Comparison of ENCODE assay signal across 22 cellular contexts in the genomic region with DNA sequence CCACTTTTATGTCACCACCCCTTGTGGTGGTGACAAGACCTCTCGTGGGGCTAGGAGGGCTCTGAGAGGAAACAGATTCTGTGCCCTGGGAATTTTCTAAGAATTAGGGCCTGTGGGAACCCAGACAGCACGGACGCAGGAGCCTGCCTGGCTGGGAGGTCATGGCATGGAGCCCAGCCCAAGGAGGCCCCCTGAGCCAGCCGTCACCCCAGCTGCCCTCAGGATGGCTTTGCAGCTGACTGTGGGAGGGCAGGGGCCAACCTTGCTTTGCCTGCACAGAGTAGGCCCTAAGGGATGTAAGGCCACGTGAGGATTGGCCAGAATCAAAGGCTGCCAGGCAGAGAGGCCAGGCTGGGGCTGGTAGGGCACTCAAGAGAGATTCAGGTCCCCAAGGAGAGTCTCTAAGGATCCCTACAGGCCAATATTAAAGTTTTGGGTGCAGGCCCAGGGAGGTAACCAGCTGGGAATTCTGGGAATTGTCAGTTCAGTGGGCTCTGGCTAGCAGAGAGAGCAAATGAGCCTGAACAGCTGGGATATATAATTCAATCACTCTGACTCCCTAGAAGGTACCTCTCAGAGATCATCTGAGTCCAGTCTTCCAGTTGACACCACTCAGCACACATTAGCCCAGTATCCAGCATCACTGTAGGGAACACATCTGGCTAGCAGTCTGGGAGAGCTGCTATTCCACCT. TPM values are rescaled to one million over a fixed set of nuclear protein-coding genes. Genes with fewer than 3 reads are reported as not detected.
A peak's percentile ranks its signal among the peaks of the same experiment; 100 is the strongest.
DNase-seq lines count a peak whose midpoint lies in the region; ATAC-seq and TF ChIP-seq lines count a peak whose summit lies in the region.
"Had no signal": no experiment of that assay in that cellular context is flagged by ENCODE, and none has a peak within 500 bp of the region (broad histone marks: within the 10 kb centered on the region; RNA-seq: fewer than 3 reads in every experiment).

No MANE protein-coding gene starts in this region.

- no peaks in the 10 kb centered on the region for H3K9me3 Mint-ChIP-seq in T-cell
- no peaks in the 10 kb centered on the region for H3K9me3 Mint-ChIP-seq in activated naive CD8-positive, alpha-beta T cell treated with anti-CD3 and anti-CD28 coated beads for 36 hours
- H3K9me3 Mint-ChIP-seq: neural progenitor cell; stimulated activated effector memory CD8-positive, alpha-beta T cell treated with anti-CD3 and anti-CD28 coated beads, Interleukin-12 subunit alpha, Interleukin-12 subunit beta, amount 100 ng/mL, for 72 hours; type B pancreatic cell had no signal

- H3K27ac ChIP-seq in breast epithelium (peak overlapping the region in 1 of 2 donors; percentile 74), upper lobe of right lung (peak overlapping the region; percentile 77)
- H3K27ac ChIP-seq: KMS-11, neural progenitor cell, VCaP had no signal

- no peaks in the 10 kb centered on the region for H3K27me3 ChIP-seq in breast epithelium
- peaks cover 1% of the 10 kb centered on the region for H3K27me3 ChIP-seq in upper lobe of right lung

- CTCF ChIA-PET in T-cell (lab: Charles Lee) = no interaction called here

- H3K4me1 Mint-ChIP-seq in T-cell = peaks cover 13 to 16% (median 13%) of the 10 kb centered on the region in 3 donors
- peaks cover 15% of the 10 kb centered on the region for H3K4me1 Mint-ChIP-seq in activated naive CD8-positive, alpha-beta T cell treated with anti-CD3 and anti-CD28 coated beads for 36 hours
- H3K4me1 Mint-ChIP-seq: CD14-positive monocyte had no signal

- DNase-seq in NCI-H82 (lab: John Stamatoyannopoulos, UW) (peak; percentile 31), NCI-H82 treated with DMSO at 0.1 percent for 48 hours (lab: John Stamatoyannopoulos, UW; ENCODE audit: unreplicated experiment) (no peak), breast epithelium (ENCODE audit: low spot score in 2 of 2) (no peak), myocyte (ENCODE audit: low read depth) (peak; percentile 82), upper lobe of right lung (no peak), T-cell (no peak), NCI-H2196 (lab: John Stamatoyannopoulos, UW; ENCODE audit: unreplicated experiment) (no peak)
- no peak for DNase-seq in activated naive CD8-positive, alpha-beta T cell treated with anti-CD3 and anti-CD28 coated beads for 36 hours
- DNase-seq: 8988T; activated CD4-positive, alpha-beta T cell treated with anti-CD3 and anti-CD28 coated beads, Interleukin-2, amount 50 U/mL, for 1 hour; activated CD8-positive, alpha-beta memory T cell treated with anti-CD3 and anti-CD28 coated beads, Interleukin-2, amount 50 U/mL, for 48 hours; activated naive CD4-positive, alpha-beta T cell treated with Interleukin-2 at 50 U/mL for 16 hours; foreskin melanocyte; NCI-H1048; NCI-H2029 treated with DMSO at 0.1 percent for 48 hours; T-helper 2 cell had no signal

- intact Hi-C loops in breast epithelium (cut with DNase I; ENCODE audit: low total_unique reads) (loop anchor here (1.0 kb wide), 1 partner anchor 33 kb away; no protein-coding TSS in a partner anchor), upper lobe of right lung (cut with DNase I) (loop anchor here (10.0 kb wide), 1 partner anchor 101 kb away; no protein-coding TSS in a partner anchor)

- H3K36me3 ChIP-seq in breast epithelium = no peaks in the 10 kb centered on the region
- H3K36me3 ChIP-seq in upper lobe of right lung = no peaks in the 10 kb centered on the region
- H3K36me3 ChIP-seq: neural progenitor cell had no signal

- no peak for TF ChIP-seq POLR2A in breast epithelium (IDR thresholded peaks at IDR 0.05)

- no peak overlapping the region for H3K4me3 Mint-ChIP-seq in T-cell
- H3K4me3 Mint-ChIP-seq in activated naive CD8-positive, alpha-beta T cell treated with anti-CD3 and anti-CD28 coated beads for 36 hours = no peak overlapping the region
- H3K4me3 Mint-ChIP-seq: neural progenitor cell; stimulated activated effector memory CD8-positive, alpha-beta T cell treated with anti-CD3 and anti-CD28 coated beads, Interleukin-12 subunit alpha, Interleukin-12 subunit beta, amount 100 ng/mL, for 72 hours; type B pancreatic cell had no signal

- ATAC-seq in upper lobe of right lung (no peak), T-cell (replicated peaks in 1 of 4) (no peak)
- ATAC-seq: stimulated activated effector memory CD8-positive, alpha-beta T cell treated with anti-CD3 and anti-CD28 coated beads, Interleukin-12 subunit alpha, Interleukin-12 subunit beta, amount 100 ng/mL, for 72 hours had no signal

- H3K9me3 ChIP-seq in breast epithelium = no peaks in the 10 kb centered on the region
- no peaks in the 10 kb centered on the region for H3K9me3 ChIP-seq in upper lobe of right lung

- H3K27ac Mint-ChIP-seq in T-cell = no peak overlapping the region
- H3K27ac Mint-ChIP-seq in activated naive CD8-positive, alpha-beta T cell treated with anti-CD3 and anti-CD28 coated beads for 36 hours = no peak overlapping the region
- H3K27ac Mint-ChIP-seq: stimulated activated effector memory CD8-positive, alpha-beta T cell treated with anti-CD3 and anti-CD28 coated beads, Interleukin-12 subunit alpha, Interleukin-12 subunit beta, amount 100 ng/mL, for 72 hours; type B pancreatic cell had no signal

- no peaks in the 10 kb centered on the region for H3K4me1 ChIP-seq in breast epithelium
- no peaks in the 10 kb centered on the region for H3K4me1 ChIP-seq in upper lobe of right lung
- H3K4me1 ChIP-seq: neural progenitor cell had no signal

- no peaks in the 10 kb centered on the region for H3K36me3 Mint-ChIP-seq in T-cell
- H3K36me3 Mint-ChIP-seq in activated naive CD8-positive, alpha-beta T cell treated with anti-CD3 and anti-CD28 coated beads for 36 hours = no peaks in the 10 kb centered on the region
- H3K36me3 Mint-ChIP-seq: CD14-positive monocyte; neural progenitor cell; stimulated activated effector memory CD8-positive, alpha-beta T cell treated with anti-CD3 and anti-CD28 coated beads, Interleukin-12 subunit alpha, Interleukin-12 subunit beta, amount 100 ng/mL, for 72 hours; type B pancreatic cell had no signal

- no peaks in the 10 kb centered on the region for H3K27me3 Mint-ChIP-seq in T-cell
- H3K27me3 Mint-ChIP-seq in activated naive CD8-positive, alpha-beta T cell treated with anti-CD3 and anti-CD28 coated beads for 36 hours = peaks cover 8% of the 10 kb centered on the region

- POLR2A ChIA-PET in T-cell (lab: Charles Lee) = no interaction called here

- H3K4me3 ChIP-seq in breast epithelium = peak overlapping the region in 2 of 3 donors; percentile 2 to 12
- no peak overlapping the region for H3K4me3 ChIP-seq in upper lobe of right lung
- H3K4me3 ChIP-seq: neural progenitor cell had no signal

- TF ChIP-seq CTCF in breast epithelium (IDR thresholded peaks at IDR 0.05) = no peak
- TF ChIP-seq CTCF in upper lobe of right lung (IDR thresholded peaks at IDR 0.05) = no peak

RNA-seq across cellular contexts. Expression of gene LTBP2, which starts 6.4 kb away (rescaled TPM):
- 10 to 100 TPM; 34.7 to 91.1 (median 79.0) TPM for total RNA-seq in breast epithelium
- 16.5 and 18.6 TPM in 2 replicates for total RNA-seq in myocyte
- polyA plus RNA-seq in myocyte (2012) = 477 TPM
- total RNA-seq in upper lobe of right lung = 117 TPM
- 1 to 10 TPM in 3 of 5 donors, under 1 TPM in 2; 0.39 to 1.7 (median 1.1) TPM for total RNA-seq in T-cell
- under 1 TPM; 0.06 to 0.10 TPM for total RNA-seq in activated naive CD8-positive, alpha-beta T cell treated with anti-CD3 and anti-CD28 coated beads for 36 hours

Comparison
In these comparisons a context has a peak if more than half of its experiments do, and no peak if none do; other contexts are left out.
1. DNase-seq: peak in NCI-H82 (single experiment) and myocyte (single experiment); none in NCI-H82 treated with DMSO at 0.1 percent for 48 hours (single experiment), breast epithelium (0 of 2), upper lobe of right lung (single experiment), T-cell (0 of 34), NCI-H2196 (single experiment) and activated naive CD8-positive, alpha-beta T cell treated with anti-CD3 and anti-CD28 coated beads for 36 hours (single experiment).